In genomic region chr15:66249623-66250174, GRCh38 we compare ENCODE assay signal across 27 cellular contexts. TPM values are rescaled to one million over a fixed set of nuclear protein-coding genes. Genes with fewer than 3 reads are reported as not detected.
DNase-seq lines count a peak whose midpoint lies in the region; ATAC-seq and TF ChIP-seq lines count a peak whose summit lies in the region.
"Had no signal": no experiment of that assay in that cellular context is flagged by ENCODE, and none has a peak within 500 bp of the region (broad histone marks: within the 10 kb centered on the region; RNA-seq: fewer than 3 reads in every experiment).

No MANE protein-coding gene starts in this region.

- peaks cover 15 to 20% of the 10 kb centered on the region in 2 donors for H3K4me1 Mint-ChIP-seq in natural killer cell
- peaks cover 6 to 8% of the 10 kb centered on the region in 2 donors for H3K4me1 Mint-ChIP-seq in natural killer cell treated with Interleukin-12 subunit alpha and Interleukin-12 subunit beta and Interleukin-15 and Interleukin-18, amount 100 ng/mL, for 72 hours (ENCODE audit: low read depth in 2 of 2)
- H3K4me1 Mint-ChIP-seq in T-cell, result peaks cover 10 to 22% (median 18%) of the 10 kb centered on the region in 3 donors

- H3K27ac Mint-ChIP-seq in natural killer cell, result no peak overlapping the region
- no peak overlapping the region for H3K27ac Mint-ChIP-seq in natural killer cell treated with Interleukin-12 subunit alpha and Interleukin-12 subunit beta and Interleukin-15 and Interleukin-18, amount 100 ng/mL, for 72 hours
- H3K27ac Mint-ChIP-seq in T-cell, result no peak overlapping the region
- H3K27ac Mint-ChIP-seq: activated naive CD8-positive, alpha-beta T cell; naive thymus-derived CD8-positive, alpha-beta T cell had no signal

- no peaks in the 10 kb centered on the region for H3K36me3 Mint-ChIP-seq in natural killer cell
- H3K36me3 Mint-ChIP-seq in natural killer cell treated with Interleukin-12 subunit alpha and Interleukin-12 subunit beta and Interleukin-15 and Interleukin-18, amount 100 ng/mL, for 72 hours, result no peaks in the 10 kb centered on the region
- no peaks in the 10 kb centered on the region for H3K36me3 Mint-ChIP-seq in T-cell
- H3K36me3 Mint-ChIP-seq: activated naive CD8-positive, alpha-beta T cell had no signal

- CTCF ChIA-PET in T-cell (lab: Charles Lee), result no interaction called here

- no peaks in the 10 kb centered on the region for H3K9me3 Mint-ChIP-seq in natural killer cell
- H3K9me3 Mint-ChIP-seq in natural killer cell treated with Interleukin-12 subunit alpha and Interleukin-12 subunit beta and Interleukin-15 and Interleukin-18, amount 100 ng/mL, for 72 hours, result no peaks in the 10 kb centered on the region
- H3K9me3 Mint-ChIP-seq in T-cell, result no peaks in the 10 kb centered on the region
- H3K9me3 Mint-ChIP-seq: naive thymus-derived CD8-positive, alpha-beta T cell had no signal

- H3K9ac ChIP-seq in iPS-15b (ENCODE audit: low read depth, low read length), result no peak overlapping the region
- H3K9ac ChIP-seq: BLaER1 had no signal

- H3K4me1 ChIP-seq in iPS-15b (ENCODE audit: control insufficient read depth, insufficient read depth, low read length) (peaks cover 20% of the 10 kb centered on the region), tibial nerve (peaks cover 0 to 31% (median 27%) of the 10 kb centered on the region in 4 donors)

- peak overlapping the region; percentile 17 for H3K4me3 Mint-ChIP-seq in natural killer cell
- no peak overlapping the region for H3K4me3 Mint-ChIP-seq in natural killer cell treated with Interleukin-12 subunit alpha and Interleukin-12 subunit beta and Interleukin-15 and Interleukin-18, amount 100 ng/mL, for 72 hours
- no peak overlapping the region for H3K4me3 Mint-ChIP-seq in T-cell
- H3K4me3 Mint-ChIP-seq: activated naive CD8-positive, alpha-beta T cell had no signal

- WGBS in lower leg skin, 2 donors, result 87 to 90% methylated on average over 2 of the region's 2 CpGs
- WGBS in tibial nerve, 2 donors, result 78 to 86% methylated on average over 2 of the region's 2 CpGs

- no peak for DNase-seq in natural killer cell
- no peak for DNase-seq in natural killer cell treated with Interleukin-12 subunit alpha and Interleukin-12 subunit beta and Interleukin-15 and Interleukin-18, amount 100 ng/mL, for 72 hours (ENCODE audit: low spot score)
- DNase-seq in NCI-H2196 treated with DMSO at 0.1 percent for 48 hours (lab: John Stamatoyannopoulos, UW; ENCODE audit: unreplicated experiment), result peak; percentile 30
- no peak for DNase-seq in lower leg skin (ENCODE audit: low spot score in 2 of 2)
- no peak for DNase-seq in T-cell
- DNase-seq in tibial nerve (ENCODE audit: low spot score in 2 of 2), result no peak
- DNase-seq: activated CD4-positive, alpha-beta T cell treated with anti-CD3 and anti-CD28 coated beads for 4 hours; activated T-cell treated with anti-CD3 and anti-CD28 coated beads for 4 hours; central memory CD4-positive, alpha-beta T cell; dermis blood vessel endothelial cell; islet precursor cell; KBM-7; MG63; naive thymus-derived CD8-positive, alpha-beta T cell; NCI-H1436 treated with DMSO at 0.1 percent for 48 hours; NCI-H2227 treated with DMSO at 0.1 percent for 48 hours; NCI-H82; pancreas; right cardiac atrium; stimulated activated CD4-positive, alpha-beta T cell treated with anti-CD3 and anti-CD28 coated beads, Interleukin-2, amount 100 ng/mL, for 24 hours; upper lobe of right lung had no signal

- no peak overlapping the region for H3K27ac ChIP-seq in tibial nerve
- H3K27ac ChIP-seq: BLaER1, esophagus muscularis mucosa, pancreas, upper lobe of right lung had no signal

- peaks cover 45 to 53% of the 10 kb centered on the region in 2 donors for H3K27me3 Mint-ChIP-seq in natural killer cell (ENCODE audit: low read depth in 2 of 2)
- H3K27me3 Mint-ChIP-seq in natural killer cell treated with Interleukin-12 subunit alpha and Interleukin-12 subunit beta and Interleukin-15 and Interleukin-18, amount 100 ng/mL, for 72 hours, result peaks cover 33 to 55% of the 10 kb centered on the region in 2 donors
- peaks cover 32 to 60% of the 10 kb centered on the region in 2 donors for H3K27me3 Mint-ChIP-seq in T-cell

- H3K9me3 ChIP-seq in iPS-15b (ENCODE audit: control insufficient read depth, insufficient read depth, low read length) (no peaks in the 10 kb centered on the region), tibial nerve (no peaks in the 10 kb centered on the region)
- H3K9me3 ChIP-seq: BLaER1, esophagus muscularis mucosa, MG63, pancreas, upper lobe of right lung had no signal

- POLR2A ChIA-PET in T-cell (lab: Charles Lee), result no interaction called here

- peaks cover 43% of the 10 kb centered on the region for H3K27me3 ChIP-seq in iPS-15b (ENCODE audit: control insufficient read depth, insufficient read depth, low read length)
- H3K27me3 ChIP-seq in tibial nerve, result peaks cover 0 to 74% of the 10 kb centered on the region in 2 donors

- intact Hi-C loops in natural killer cell (cut with micrococcal nuclease), result no loop called here
- intact Hi-C loops in lower leg skin (cut with DNase I; ENCODE audit: low total_unique reads), result no loop called here

- TF ChIP-seq POLR2A in lower leg skin (IDR thresholded peaks at IDR 0.05), result no peak
- TF ChIP-seq POLR2A in tibial nerve (IDR thresholded peaks at IDR 0.05), result no peak

- H3K4me3 ChIP-seq in iPS-15b (ENCODE audit: low read depth, low read length) (peak overlapping the region; percentile 8), lower leg skin (ENCODE audit: low read depth, poor library complexity, severe bottlenecking) (no peak overlapping the region), tibial nerve (no peak overlapping the region)
- H3K4me3 ChIP-seq: BLaER1, esophagus muscularis mucosa, MG63, pancreas, upper lobe of right lung had no signal

- no peak for TF ChIP-seq CTCF in natural killer cell (IDR thresholded peaks at IDR 0.05)
- no peak for TF ChIP-seq CTCF in lower leg skin (IDR thresholded peaks at IDR 0.05)
- no peak for TF ChIP-seq CTCF in tibial nerve (IDR thresholded peaks at IDR 0.05)

- TF ChIP-seq EP300 in tibial nerve (IDR thresholded peaks at IDR 0.05), result no peak

- ATAC-seq in natural killer cell (no peak), T-cell (replicated peaks in 1 of 4) (no peak), GM19351 (IDR thresholded peaks at IDR 0.05; ENCODE audit: unreplicated experiment) (no peak)
- no peak for ATAC-seq in natural killer cell treated with Interleukin-12 subunit alpha and Interleukin-12 subunit beta and Interleukin-15 and Interleukin-18, amount 100 ng/mL, for 72 hours
- ATAC-seq: HCT116; naive thymus-derived CD8-positive, alpha-beta T cell; pancreas; right cardiac atrium; upper lobe of right lung had no signal

- no peaks in the 10 kb centered on the region for H3K36me3 ChIP-seq in iPS-15b (ENCODE audit: control insufficient read depth, insufficient read depth, low read length)
- no peaks in the 10 kb centered on the region for H3K36me3 ChIP-seq in tibial nerve
- H3K36me3 ChIP-seq: BLaER1, esophagus muscularis mucosa, MG63, pancreas, upper lobe of right lung had no signal

RNA-seq across cellular contexts. Expression of gene MEGF11, which starts 3.9 kb away (rescaled TPM):
- total RNA-seq in natural killer cell (not detected), lower leg skin (10 to 100 TPM in 1 of 4 donors, 1 to 10 TPM in 2, under 1 TPM in 1; 0.97 to 10.6 (median 4.0) TPM), T-cell (under 1 TPM in 1 of 5 donors, not detected in 4; 0.20 TPM), tibial nerve (1 to 10 TPM in 3 of 4 donors, under 1 TPM in 1; 0.87 to 7.3 (median 4.9) TPM)
- not detected for total RNA-seq in natural killer cell treated with Interleukin-12 subunit alpha and Interleukin-12 subunit beta and Interleukin-15 and Interleukin-18, amount 100 ng/mL, for 72 hours
- total RNA-seq: dermis blood vessel endothelial cell; naive thymus-derived CD8-positive, alpha-beta T cell had no signal

RNA-seq across cellular contexts. Expression of gene DIS3L, which starts 43.7 kb away (rescaled TPM):
- 10 to 100 TPM; 21.9 to 30.6 (median 28.3) TPM for total RNA-seq in natural killer cell
- 10 to 100 TPM; 20.5 to 35.9 TPM for total RNA-seq in natural killer cell treated with Interleukin-12 subunit alpha and Interleukin-12 subunit beta and Interleukin-15 and Interleukin-18, amount 100 ng/mL, for 72 hours
- 10 to 100 TPM; 12.9 to 19.7 (median 17.1) TPM for total RNA-seq in lower leg skin
- 10 to 100 TPM; 29.9 to 36.9 (median 30.2) TPM for total RNA-seq in T-cell
- 10 to 100 TPM; 23.9 to 44.8 (median 38.3) TPM for total RNA-seq in tibial nerve
